14 cellular contexts compared by ENCODE assay signal in the genomic region with DNA sequence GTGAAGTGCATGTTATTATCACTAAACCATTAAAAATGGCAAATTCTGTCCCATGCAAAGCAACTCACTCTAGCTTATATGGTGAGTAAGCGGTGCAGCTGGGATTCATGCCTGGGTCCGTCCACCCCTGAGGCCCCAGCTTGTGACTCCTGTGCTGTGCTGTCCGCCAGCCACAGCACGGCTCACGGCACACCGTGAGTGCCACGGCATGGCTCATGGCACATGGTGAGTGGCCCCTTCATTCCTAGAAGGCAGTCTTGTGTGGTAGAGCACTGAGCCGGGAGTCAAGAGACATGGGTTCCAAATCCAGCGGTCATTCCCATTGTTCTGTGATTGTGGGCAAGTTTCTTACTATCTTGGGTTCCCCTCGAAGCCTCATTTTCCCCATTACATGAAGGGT.
"Had no signal": no experiment of that assay in that cellular context is flagged by ENCODE, and none has a peak within 500 bp of the region (broad histone marks: within the 10 kb centered on the region; RNA-seq: fewer than 3 reads in every experiment).

No MANE protein-coding gene starts in this region.

- H3K36me3 ChIP-seq: adrenal gland, colonic mucosa, left ventricle myocardium inferior, transverse colon had no signal

- DNase-seq: activated CD4-positive, alpha-beta memory T cell treated with anti-CD3 and anti-CD28 coated beads, Interleukin-2, amount 10 ng/mL, durations not matched to agents 7 days and 5 days; activated CD4-positive, alpha-beta T cell treated with anti-CD3 and anti-CD28 coated beads, Interleukin-2, amount 10 ng/mL, durations not matched to agents 24 days and 14 days; activated T-cell treated with anti-CD3 and anti-CD28 coated beads, Interleukin-2, amount 50 U/mL, for 24 hours; colonic mucosa; foreskin keratinocyte; left ventricle myocardium inferior; nucleus accumbens; stimulated activated CD4-positive, alpha-beta T cell treated with anti-CD3 and anti-CD28 coated beads, Interleukin-2, amount 100 ng/mL, for 48 hours; stimulated activated naive CD8-positive, alpha-beta T cell treated with anti-CD3 and anti-CD28 coated beads, Interleukin-15, Interleukin-2, amounts not matched to agents 100 U/mL and 50 U/mL, for 24 hours; substantia nigra; transverse colon had no signal

- H3K9me3 ChIP-seq: adrenal gland, colonic mucosa, left ventricle myocardium inferior, transverse colon had no signal

- H3K9ac ChIP-seq: parathyroid adenoma had no signal

- H3K27me3 ChIP-seq: adrenal gland, colonic mucosa, transverse colon had no signal

- H3K4me3 ChIP-seq: adrenal gland, colonic mucosa, dorsolateral prefrontal cortex, left ventricle myocardium inferior, transverse colon had no signal

- H3K4me1 ChIP-seq: colonic mucosa, foreskin keratinocyte, parathyroid adenoma had no signal

- H3K79me2 ChIP-seq: parathyroid adenoma had no signal

- H2AFZ ChIP-seq: parathyroid adenoma had no signal

- H3K27ac ChIP-seq: colonic mucosa, dorsolateral prefrontal cortex, foreskin keratinocyte, parathyroid adenoma had no signal
